13 cellular contexts compared by ENCODE assay signal in the genomic region with DNA sequence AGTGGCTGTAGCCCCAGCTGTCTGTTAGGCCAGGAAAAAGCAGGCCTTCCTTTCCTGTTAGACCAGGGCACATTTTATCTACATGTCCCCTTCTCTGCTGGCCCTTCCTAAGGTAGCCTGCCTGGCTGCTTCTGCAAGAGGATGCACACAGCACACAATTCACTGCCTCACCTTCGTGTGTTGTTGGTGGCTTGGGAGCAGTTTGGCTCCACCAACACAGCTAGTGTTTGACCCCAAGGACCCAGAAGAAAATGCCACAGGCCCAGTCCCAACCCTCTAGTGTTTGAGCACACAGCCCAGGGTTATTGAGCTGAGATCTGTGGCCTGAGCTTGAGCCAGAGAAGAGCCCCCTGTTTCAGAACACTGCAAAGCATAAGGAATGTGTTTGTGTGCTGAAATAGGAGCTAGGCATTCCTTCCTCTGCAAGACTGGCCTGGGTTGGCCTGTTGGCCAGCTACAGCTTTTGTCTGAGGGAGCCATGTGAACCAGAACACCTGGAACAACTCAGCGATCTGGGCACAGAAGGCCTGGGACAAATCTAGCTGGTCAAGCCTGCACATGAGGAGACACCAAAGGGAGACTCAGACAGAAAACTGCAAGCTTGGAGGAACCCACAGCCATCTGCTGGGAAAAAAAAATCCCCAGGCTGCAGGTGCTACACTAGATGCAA. TPM values are rescaled to one million over a fixed set of nuclear protein-coding genes. Genes with fewer than 3 reads are reported as not detected.
DNase-seq lines count a peak whose midpoint lies in the region; TF ChIP-seq lines count a peak whose summit lies in the region.
"Had no signal": no experiment of that assay in that cellular context is flagged by ENCODE, and none has a peak within 500 bp of the region (broad histone marks: within the 10 kb centered on the region; RNA-seq: fewer than 3 reads in every experiment).

No MANE protein-coding gene starts in this region.

- no peak overlapping the region for H3K4me2 ChIP-seq in H9 (ENCODE audit: insufficient read depth, insufficient read length, low read length)

- H2BK5ac ChIP-seq in H9 (ENCODE audit: insufficient read length, low read length): no peak overlapping the region

- H3K18ac ChIP-seq in H9 (ENCODE audit: insufficient read length, low read depth, low read length): no peak overlapping the region

- H3K4me1 Mint-ChIP-seq in H9: peaks cover 23 to 26% of the 10 kb centered on the region in 2 experiments
- no peaks in the 10 kb centered on the region for H3K4me1 Mint-ChIP-seq in activated naive CD8-positive, alpha-beta T cell treated with anti-CD3 and anti-CD28 coated beads for 36 hours

- DNase-seq in H9: peak; percentile 35
- DNase-seq in left kidney (ENCODE audit: low read depth, low spot score): peak; percentile 1
- peak; percentile 30 for DNase-seq in spleen
- no peak for DNase-seq in SJCRH30
- DNase-seq in activated naive CD8-positive, alpha-beta T cell treated with anti-CD3 and anti-CD28 coated beads for 36 hours: no peak
- no peak for DNase-seq in NCI-H524 (lab: John Stamatoyannopoulos, UW)
- DNase-seq: DMS 273 treated with DMSO at 0.1 percent for 48 hours; NCI-H187 treated with DMSO at 0.1 percent for 48 hours; NK-92 treated with Interleukin-12 subunit alpha and Interleukin-12 subunit beta, amount 100 ng/mL, for 24 hours; SHP77 treated with DMSO at 0.1 percent for 48 hours had no signal

- H2BK15ac ChIP-seq in H9 (ENCODE audit: low read depth, low read length): no peak overlapping the region

- no peak overlapping the region for H4K5ac ChIP-seq in H9 (ENCODE audit: insufficient read length, low read depth, low read length)

- H4K91ac ChIP-seq in H9 (ENCODE audit: insufficient read length, low read depth, low read length): no peak overlapping the region

- H2AK5ac ChIP-seq in H9 (ENCODE audit: insufficient read length, low read length): no peak overlapping the region

- H3K36me3 ChIP-seq in ectodermal cell (ENCODE audit: control insufficient read depth, insufficient read depth, low read length): no peaks in the 10 kb centered on the region
- no peaks in the 10 kb centered on the region for H3K36me3 ChIP-seq in spleen
- H3K36me3 ChIP-seq in SJCRH30: no peaks in the 10 kb centered on the region

- no peak for TF ChIP-seq POLR2A in spleen (IDR thresholded peaks at IDR 0.05)

- H3K27ac Mint-ChIP-seq in H9: peak overlapping the region; percentile 79 to 90 (median 82); a peak in 4 of 7 replicates
- H3K27ac Mint-ChIP-seq in activated naive CD8-positive, alpha-beta T cell treated with anti-CD3 and anti-CD28 coated beads for 36 hours: no peak overlapping the region

- H3K9me3 ChIP-seq in H9 (ENCODE audit: control insufficient read depth, low read depth, low read length) (peaks cover 10% of the 10 kb centered on the region), ectodermal cell (ENCODE audit: control insufficient read depth, low read length) (no peaks in the 10 kb centered on the region), spleen (no peaks in the 10 kb centered on the region), SJCRH30 (replicated peaks) (no peaks in the 10 kb centered on the region)

- H2AFZ ChIP-seq in H9 (ENCODE audit: low read length): no peak overlapping the region

- H3K27ac ChIP-seq in H9 (ENCODE audit: insufficient read length, low read depth, low read length) (no peak overlapping the region), ectodermal cell (ENCODE audit: insufficient read depth, low read depth, low read length, poor library complexity, severe bottlenecking) (peak overlapping the region; percentile 16), spleen (no peak overlapping the region), SJCRH30 (no peak overlapping the region)
- H3K27ac ChIP-seq: C4-2B had no signal

- no peaks in the 10 kb centered on the region for H3K79me1 ChIP-seq in H9 (ENCODE audit: insufficient read depth, low read depth, low read length, poor library complexity, severe bottlenecking)

- H3K4ac ChIP-seq in H9 (ENCODE audit: low read depth, low read length): no peak overlapping the region

- no CpG with 5 or more reads among the region's 2 CpGs for WGBS in H9 (ENCODE audit: extremely low coverage, insufficient read length, low lambda C conversion rate)
- 58 to 67% methylated on average over 2 of the region's 2 CpGs for WGBS in ectodermal cell, 2 experiments
- WGBS in spleen, 5 donors: 60 to 93% (median 66%) methylated on average over 2 of the region's 2 CpGs

- TF ChIP-seq CTCF in H9 (conservative IDR thresholded peaks at IDR 0.05) (no peak), spleen (IDR thresholded peaks at IDR 0.05 in 8 of 11, conservative IDR thresholded peaks at IDR 0.05 in 3 of 11) (no peak)

- H3K4me1 ChIP-seq in H9 (ENCODE audit: insufficient read depth, low read length) (no peaks in the 10 kb centered on the region; the same call in 1 of the 2 replicates), ectodermal cell (ENCODE audit: control insufficient read depth, insufficient read depth, low read length) (no peaks in the 10 kb centered on the region), spleen (no peaks in the 10 kb centered on the region), SJCRH30 (no peaks in the 10 kb centered on the region)

- no peak overlapping the region for H3T11ph ChIP-seq in H9 (ENCODE audit: low read length)

- H2BK20ac ChIP-seq in H9 (ENCODE audit: low read depth, low read length, poor library complexity, severe bottlenecking): no peak overlapping the region

- peaks cover 49 to 74% of the 10 kb centered on the region in 2 experiments for H3K9me3 Mint-ChIP-seq in H9
- H3K9me3 Mint-ChIP-seq in activated naive CD8-positive, alpha-beta T cell treated with anti-CD3 and anti-CD28 coated beads for 36 hours: no peaks in the 10 kb centered on the region

- no peak overlapping the region for H3K56ac ChIP-seq in H9 (ENCODE audit: insufficient read length, low read depth, low read length)

- no peaks in the 10 kb centered on the region for H3K23me2 ChIP-seq in H9 (ENCODE audit: insufficient read length, low read depth, low read length, poor library complexity, severe bottlenecking)

- H3K27me3 Mint-ChIP-seq in H9 (ENCODE audit: low read depth): no peaks in the 10 kb centered on the region; the same call in 1 of the 2 replicates
- H3K27me3 Mint-ChIP-seq in activated naive CD8-positive, alpha-beta T cell treated with anti-CD3 and anti-CD28 coated beads for 36 hours: no peaks in the 10 kb centered on the region

- intact Hi-C loops in spleen (cut with DNase I; ENCODE audit: low total_unique reads): loop anchor here (10.0 kb wide), 1 partner anchor 169 kb away; no protein-coding TSS in a partner anchor

- H2BK120ac ChIP-seq in H9 (ENCODE audit: low read depth, low read length, poor library complexity, severe bottlenecking): no peak overlapping the region

- no peaks in the 10 kb centered on the region for H4K20me1 ChIP-seq in H9 (ENCODE audit: control insufficient read depth, insufficient read depth, insufficient read length)

- H3K4me3 ChIP-seq in ectodermal cell (ENCODE audit: insufficient read depth, low read depth, low read length) (no peak overlapping the region), spleen (no peak overlapping the region), SJCRH30 (no peak overlapping the region)

- peaks cover 0 to 4% (median 3%) of the 10 kb centered on the region in 3 experiments; a peak in 5 of 7 replicates for H3K36me3 Mint-ChIP-seq in H9 (ENCODE audit: insufficient read depth in 1 of 3, low read depth in 3 of 3)
- peaks cover 5% of the 10 kb centered on the region for H3K36me3 Mint-ChIP-seq in activated naive CD8-positive, alpha-beta T cell treated with anti-CD3 and anti-CD28 coated beads for 36 hours

- H2BK12ac ChIP-seq in H9 (ENCODE audit: insufficient read length, low read depth, low read length): no peak overlapping the region

- H3K14ac ChIP-seq in H9 (ENCODE audit: insufficient read depth, low read length): no peak overlapping the region

- no peak overlapping the region for H4K8ac ChIP-seq in H9 (replicated peaks; ENCODE audit: insufficient read length, low read depth, low read length)

- H3K79me2 ChIP-seq in H9 (ENCODE audit: insufficient read depth, low read length): no peaks in the 10 kb centered on the region

- no peaks in the 10 kb centered on the region for H3K27me3 ChIP-seq in H9 (ENCODE audit: insufficient read depth, low read length)
- no peaks in the 10 kb centered on the region for H3K27me3 ChIP-seq in ectodermal cell (ENCODE audit: control insufficient read depth, insufficient read depth, low read length, poor library complexity, severe bottlenecking)
- no peaks in the 10 kb centered on the region for H3K27me3 ChIP-seq in spleen (replicated peaks in 1 of 7)
- no peaks in the 10 kb centered on the region for H3K27me3 ChIP-seq in SJCRH30

- H3K4me3 Mint-ChIP-seq in H9: no peak overlapping the region
- no peak overlapping the region for H3K4me3 Mint-ChIP-seq in activated naive CD8-positive, alpha-beta T cell treated with anti-CD3 and anti-CD28 coated beads for 36 hours

- H3K9ac ChIP-seq in H9 (ENCODE audit: extremely low read depth, insufficient read length, low read length): no peak overlapping the region

- no peak overlapping the region for H3K23ac ChIP-seq in H9 (ENCODE audit: insufficient read length, low read depth, low read length)

RNA-seq across cellular contexts. Expression of a gene that starts 26.4 kb away (rescaled TPM):
- 4.2 and 4.8 TPM in 2 replicates for total RNA-seq in H9 (2021)
- 9.9 TPM for polyA plus RNA-seq in ectodermal cell (2013, experiment 1 of 4)
- 9.7 TPM for polyA plus RNA-seq in ectodermal cell (2013, experiment 2 of 4)
- 8.1 TPM for polyA plus RNA-seq in ectodermal cell (2013, experiment 3 of 4)
- polyA plus RNA-seq in ectodermal cell (2013, experiment 4 of 4): 8.8 TPM
- total RNA-seq in spleen: 1 to 10 TPM; 3.4 to 5.4 (median 3.8) TPM
- polyA plus RNA-seq in spleen: 1 to 10 TPM; 2.3 to 2.9 (median 2.7) TPM
- total RNA-seq in SJCRH30 (2014; rRNA removed; shearing (Covaris generic)): 2.0 and 2.1 TPM in 2 replicates
- total RNA-seq in activated naive CD8-positive, alpha-beta T cell treated with anti-CD3 and anti-CD28 coated beads for 36 hours: 1 to 10 TPM; 4.6 to 5.3 TPM
- total RNA-seq: HT-29 had no signal

Comparison
In these comparisons a context has a peak if more than half of its experiments do, and no peak if none do; other contexts are left out.
1. DNase-seq: peak in H9 (single experiment), left kidney (single experiment) and spleen (single experiment); none in SJCRH30 (0 of 2), activated naive CD8-positive, alpha-beta T cell treated with anti-CD3 and anti-CD28 coated beads for 36 hours (single experiment) and NCI-H524 (0 of 2).